In the genomic region with DNA sequence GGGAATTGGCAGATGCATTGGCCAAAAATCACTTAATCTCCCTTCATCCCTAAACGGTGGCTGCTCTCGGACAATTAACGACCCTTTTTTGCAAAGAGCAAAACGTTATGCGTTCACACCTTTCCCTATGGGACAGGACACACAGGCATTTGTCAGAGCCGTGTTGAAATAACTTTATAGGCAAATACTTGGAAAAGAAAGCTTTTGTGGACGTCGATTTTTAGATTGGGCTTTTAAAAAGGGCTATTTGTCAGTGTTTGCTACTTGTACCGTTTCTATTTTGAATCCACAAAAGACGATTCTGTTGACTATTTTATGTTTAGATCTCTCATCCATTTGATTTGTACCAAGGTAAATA, we compare ENCODE assay signal across 8 cellular contexts.
A peak's percentile ranks its signal among the peaks of the same experiment; 100 is the strongest.
DNase-seq lines count a peak whose midpoint lies in the region; ATAC-seq, FAIRE-seq and TF ChIP-seq lines count a peak whose summit lies in the region.

No MANE protein-coding gene starts in this region.

- H2AFZ ChIP-seq in keratinocyte (ENCODE audit: control insufficient read depth, low read length), result peak overlapping the region; percentile 93

- DNase-seq in activated naive CD4-positive, alpha-beta T cell treated with Interleukin-2 at 50 U/mL for 16 hours, result no peak
- DNase-seq in activated CD8-positive, alpha-beta T cell treated with anti-CD3 and anti-CD28 coated beads, Interleukin-2, amount 10 ng/mL, durations not matched to agents 7 days and 5 days, result no peak
- DNase-seq in keratinocyte (ENCODE audit: low read depth, low spot score), result no peak
- no peak for DNase-seq in tibial artery
- DNase-seq in HPDE6-E6E7 (ENCODE audit: extremely low spot score), result no peak
- no peak for DNase-seq in H54 (ENCODE audit: insufficient read length, low spot score)

- H3K27ac Mint-ChIP-seq in activated naive CD4-positive, alpha-beta T cell treated with anti-CD3 and anti-CD28 coated beads, Interleukin-2, amount 50 U/mL, for 24 hours, result no peak overlapping the region
- H3K27ac Mint-ChIP-seq in activated CD8-positive, alpha-beta T cell treated with anti-CD3 and anti-CD28 coated beads, Interleukin-2, amount 10 ng/mL, durations not matched to agents 7 days and 5 days, result no peak overlapping the region

- no peaks in the 10 kb centered on the region for H3K79me2 ChIP-seq in keratinocyte (ENCODE audit: control insufficient read depth, insufficient read depth, low read length)

- POLR2A ChIA-PET in activated CD8-positive, alpha-beta T cell treated with anti-CD3 and anti-CD28 coated beads, Interleukin-2, amount 10 ng/mL, durations not matched to agents 7 days and 5 days (lab: Charles Lee), result no interaction called here

- intact Hi-C loops in tibial artery (cut with DNase I; ENCODE audit: low total_unique reads), result loop anchor here (5.0 kb wide), 1 partner anchor 951 kb away; no protein-coding TSS in a partner anchor

- H4K20me1 ChIP-seq in keratinocyte (ENCODE audit: control insufficient read depth, extremely low read depth, insufficient read depth, low read length), result no peaks in the 10 kb centered on the region

- CTCF ChIA-PET in activated CD8-positive, alpha-beta T cell treated with anti-CD3 and anti-CD28 coated beads, Interleukin-2, amount 10 ng/mL, durations not matched to agents 7 days and 5 days (lab: Charles Lee), result interaction anchor here (1.3 to 3.2 kb wide), 2 partner anchors 15 to 951 kb away, joined by 3 to 17 read pairs; no protein-coding TSS in a partner anchor

- TF ChIP-seq POLR2A in H54 (IDR thresholded peaks at IDR 0.05; ENCODE audit: low read depth, low read length), result no peak

- no peaks in the 10 kb centered on the region for H3K36me3 Mint-ChIP-seq in activated naive CD4-positive, alpha-beta T cell treated with anti-CD3 and anti-CD28 coated beads, Interleukin-2, amount 50 U/mL, for 24 hours
- no peaks in the 10 kb centered on the region for H3K36me3 Mint-ChIP-seq in activated CD8-positive, alpha-beta T cell treated with anti-CD3 and anti-CD28 coated beads, Interleukin-2, amount 10 ng/mL, durations not matched to agents 7 days and 5 days (ENCODE audit: low read depth)

- H3K27ac ChIP-seq in keratinocyte (ENCODE audit: control insufficient read depth, insufficient read depth, low read length) (no peak overlapping the region), tibial artery (no peak overlapping the region)

- H3K4me3 Mint-ChIP-seq in activated naive CD4-positive, alpha-beta T cell treated with anti-CD3 and anti-CD28 coated beads, Interleukin-2, amount 50 U/mL, for 24 hours, result peak overlapping the region; percentile 83
- peak overlapping the region; percentile 72 for H3K4me3 Mint-ChIP-seq in activated CD8-positive, alpha-beta T cell treated with anti-CD3 and anti-CD28 coated beads, Interleukin-2, amount 10 ng/mL, durations not matched to agents 7 days and 5 days

- dilution Hi-C loops in keratinocyte (cut with MboI; ENCODE audit: extremely low pct_ligation_motif_present, low sequenced_read_pairs), result no loop called here

- H3K9me1 ChIP-seq in keratinocyte (ENCODE audit: control insufficient read depth, extremely low read depth, insufficient read depth, low read length), result no peaks in the 10 kb centered on the region

- H3K27me3 ChIP-seq in keratinocyte (ENCODE audit: control insufficient read depth, extremely low read depth, insufficient read depth, low read length) (peaks cover 6% of the 10 kb centered on the region), tibial artery (no peaks in the 10 kb centered on the region)

- H3K9me3 ChIP-seq in keratinocyte (ENCODE audit: control insufficient read depth, low read depth, low read length) (no peaks in the 10 kb centered on the region), tibial artery (no peaks in the 10 kb centered on the region)

- H3K4me1 ChIP-seq in keratinocyte (ENCODE audit: control insufficient read depth, extremely low read depth, insufficient read depth, low read length) (peaks cover 3% of the 10 kb centered on the region), tibial artery (peaks cover 0 to 11% (median 3%) of the 10 kb centered on the region in 4 donors)

- H3K36me3 ChIP-seq in keratinocyte (ENCODE audit: control insufficient read depth in 2 of 2, extremely low read depth in 1 of 2, insufficient read depth in 2 of 2, low read length in 2 of 2) (no peaks in the 10 kb centered on the region), tibial artery (no peaks in the 10 kb centered on the region)

- peak overlapping the region; percentile 94 for H3K4me2 ChIP-seq in keratinocyte (ENCODE audit: control insufficient read depth, extremely low read depth, insufficient read depth, low read depth, low read length)

- no peaks in the 10 kb centered on the region for H3K9me3 Mint-ChIP-seq in activated naive CD4-positive, alpha-beta T cell treated with anti-CD3 and anti-CD28 coated beads, Interleukin-2, amount 50 U/mL, for 24 hours
- no peaks in the 10 kb centered on the region for H3K9me3 Mint-ChIP-seq in activated CD8-positive, alpha-beta T cell treated with anti-CD3 and anti-CD28 coated beads, Interleukin-2, amount 10 ng/mL, durations not matched to agents 7 days and 5 days (ENCODE audit: insufficient read depth)

- peaks cover 28% of the 10 kb centered on the region for H3K27me3 Mint-ChIP-seq in activated naive CD4-positive, alpha-beta T cell treated with anti-CD3 and anti-CD28 coated beads, Interleukin-2, amount 50 U/mL, for 24 hours
- H3K27me3 Mint-ChIP-seq in activated CD8-positive, alpha-beta T cell treated with anti-CD3 and anti-CD28 coated beads, Interleukin-2, amount 10 ng/mL, durations not matched to agents 7 days and 5 days (ENCODE audit: low read depth), result peaks cover 36% of the 10 kb centered on the region

- no peak overlapping the region for H3K9ac ChIP-seq in keratinocyte (ENCODE audit: control insufficient read depth, extremely low read depth, insufficient read depth, low read length)

- H3K4me1 Mint-ChIP-seq in activated naive CD4-positive, alpha-beta T cell treated with anti-CD3 and anti-CD28 coated beads, Interleukin-2, amount 50 U/mL, for 24 hours, result peaks cover 11% of the 10 kb centered on the region
- peaks cover 5% of the 10 kb centered on the region for H3K4me1 Mint-ChIP-seq in activated CD8-positive, alpha-beta T cell treated with anti-CD3 and anti-CD28 coated beads, Interleukin-2, amount 10 ng/mL, durations not matched to agents 7 days and 5 days (ENCODE audit: low read depth)

- H3K4me3 ChIP-seq in keratinocyte (ENCODE audit: control insufficient read depth in 2 of 3, extremely low read depth in 1 of 3, insufficient read depth in 2 of 3, low read depth in 1 of 3, low read length in 3 of 3) (peak overlapping the region in 2 of 3 experiments; percentile 75 to 78), tibial artery (peak overlapping the region; percentile 48 to 61)

- FAIRE-seq in keratinocyte (lab: Jason Lieb, UNC) (no peak), H54 (lab: Jason Lieb, UNC) (no peak)

- ATAC-seq in activated CD8-positive, alpha-beta T cell treated with anti-CD3 and anti-CD28 coated beads, Interleukin-2, amount 10 ng/mL, durations not matched to agents 7 days and 5 days, result no peak
- no peak for ATAC-seq in HG02981 (IDR thresholded peaks at IDR 0.05; ENCODE audit: unreplicated experiment)

- TF ChIP-seq CTCF in keratinocyte (optimal IDR thresholded peaks at IDR 0.05 in 1 of 3, IDR thresholded peaks at IDR 0.05 in 1 of 3, conservative IDR thresholded peaks at IDR 0.05 in 1 of 3; ENCODE audit: extremely low read depth in 1 of 3, insufficient read depth in 2 of 3, low read length in 3 of 3), result no peak
- no peak for TF ChIP-seq CTCF in tibial artery (IDR thresholded peaks at IDR 0.05)
